Comparison of ENCODE assay signal across 1 cellular context in genomic region chr19:40740747-40741146, GRCh38.
TF ChIP-seq lines count a peak whose summit lies in the region.

No MANE protein-coding gene starts in this region.

TF ChIP-seq in SK-N-SH treated with all-trans-retinoic acid at 6 μM for 48 hours, 23 proteins besides CTCF, POLR2A, EP300 and RAD21 (continued from another document):
- TF ChIP-seq ZNF70 (CRISPR knock-in tag; IDR thresholded peaks at IDR 0.05) = no peak
- TF ChIP-seq BACH2 (CRISPR knock-in tag; IDR thresholded peaks at IDR 0.05; ENCODE audit: borderline replicate concordance) = no peak
